1 cellular context compared by ENCODE assay signal in the genomic region with DNA sequence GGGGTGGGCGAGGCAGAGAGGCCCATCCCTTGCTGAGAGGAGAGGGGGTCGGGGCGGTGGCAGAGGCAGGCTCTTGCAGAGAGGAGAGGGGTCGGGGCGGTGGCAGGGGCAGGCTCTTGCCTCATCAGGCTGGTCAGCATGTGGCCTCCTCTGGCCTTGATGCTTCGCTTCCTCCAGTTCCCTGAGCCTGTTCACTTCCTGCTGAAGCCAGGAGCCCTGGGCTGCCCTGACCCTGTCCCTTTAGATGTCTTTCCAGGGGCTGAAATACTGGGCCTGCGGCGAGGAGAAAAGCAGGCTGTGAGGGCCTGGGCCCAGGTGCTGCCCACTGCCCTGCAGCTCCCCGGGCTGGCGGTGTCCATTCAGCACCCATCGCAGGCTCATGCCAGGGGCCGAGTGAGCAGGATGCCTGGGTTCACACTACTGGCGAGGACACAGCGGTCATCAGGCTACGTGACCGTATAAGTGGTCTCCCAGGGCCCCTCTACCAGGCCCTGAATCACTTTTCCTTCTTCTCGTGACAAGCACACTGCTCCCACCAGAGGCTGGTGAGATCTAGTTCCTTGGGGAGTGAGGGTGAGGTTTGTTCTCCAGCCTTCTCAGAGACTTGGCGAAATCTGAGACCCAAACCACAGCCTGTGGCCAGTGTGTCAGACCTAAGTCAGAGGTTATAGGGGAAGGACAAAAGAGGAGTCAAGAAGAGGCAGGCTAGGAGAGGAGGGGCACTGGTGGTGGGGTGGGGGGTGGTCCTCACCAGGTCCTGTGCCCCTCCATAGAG.
TF ChIP-seq lines count a peak whose summit lies in the region.

No MANE protein-coding gene starts in this region.

TF ChIP-seq in K562, 482 proteins besides CTCF, POLR2A, EP300 and RAD21 (continues in another document):
- TF ChIP-seq, protein P1, sequence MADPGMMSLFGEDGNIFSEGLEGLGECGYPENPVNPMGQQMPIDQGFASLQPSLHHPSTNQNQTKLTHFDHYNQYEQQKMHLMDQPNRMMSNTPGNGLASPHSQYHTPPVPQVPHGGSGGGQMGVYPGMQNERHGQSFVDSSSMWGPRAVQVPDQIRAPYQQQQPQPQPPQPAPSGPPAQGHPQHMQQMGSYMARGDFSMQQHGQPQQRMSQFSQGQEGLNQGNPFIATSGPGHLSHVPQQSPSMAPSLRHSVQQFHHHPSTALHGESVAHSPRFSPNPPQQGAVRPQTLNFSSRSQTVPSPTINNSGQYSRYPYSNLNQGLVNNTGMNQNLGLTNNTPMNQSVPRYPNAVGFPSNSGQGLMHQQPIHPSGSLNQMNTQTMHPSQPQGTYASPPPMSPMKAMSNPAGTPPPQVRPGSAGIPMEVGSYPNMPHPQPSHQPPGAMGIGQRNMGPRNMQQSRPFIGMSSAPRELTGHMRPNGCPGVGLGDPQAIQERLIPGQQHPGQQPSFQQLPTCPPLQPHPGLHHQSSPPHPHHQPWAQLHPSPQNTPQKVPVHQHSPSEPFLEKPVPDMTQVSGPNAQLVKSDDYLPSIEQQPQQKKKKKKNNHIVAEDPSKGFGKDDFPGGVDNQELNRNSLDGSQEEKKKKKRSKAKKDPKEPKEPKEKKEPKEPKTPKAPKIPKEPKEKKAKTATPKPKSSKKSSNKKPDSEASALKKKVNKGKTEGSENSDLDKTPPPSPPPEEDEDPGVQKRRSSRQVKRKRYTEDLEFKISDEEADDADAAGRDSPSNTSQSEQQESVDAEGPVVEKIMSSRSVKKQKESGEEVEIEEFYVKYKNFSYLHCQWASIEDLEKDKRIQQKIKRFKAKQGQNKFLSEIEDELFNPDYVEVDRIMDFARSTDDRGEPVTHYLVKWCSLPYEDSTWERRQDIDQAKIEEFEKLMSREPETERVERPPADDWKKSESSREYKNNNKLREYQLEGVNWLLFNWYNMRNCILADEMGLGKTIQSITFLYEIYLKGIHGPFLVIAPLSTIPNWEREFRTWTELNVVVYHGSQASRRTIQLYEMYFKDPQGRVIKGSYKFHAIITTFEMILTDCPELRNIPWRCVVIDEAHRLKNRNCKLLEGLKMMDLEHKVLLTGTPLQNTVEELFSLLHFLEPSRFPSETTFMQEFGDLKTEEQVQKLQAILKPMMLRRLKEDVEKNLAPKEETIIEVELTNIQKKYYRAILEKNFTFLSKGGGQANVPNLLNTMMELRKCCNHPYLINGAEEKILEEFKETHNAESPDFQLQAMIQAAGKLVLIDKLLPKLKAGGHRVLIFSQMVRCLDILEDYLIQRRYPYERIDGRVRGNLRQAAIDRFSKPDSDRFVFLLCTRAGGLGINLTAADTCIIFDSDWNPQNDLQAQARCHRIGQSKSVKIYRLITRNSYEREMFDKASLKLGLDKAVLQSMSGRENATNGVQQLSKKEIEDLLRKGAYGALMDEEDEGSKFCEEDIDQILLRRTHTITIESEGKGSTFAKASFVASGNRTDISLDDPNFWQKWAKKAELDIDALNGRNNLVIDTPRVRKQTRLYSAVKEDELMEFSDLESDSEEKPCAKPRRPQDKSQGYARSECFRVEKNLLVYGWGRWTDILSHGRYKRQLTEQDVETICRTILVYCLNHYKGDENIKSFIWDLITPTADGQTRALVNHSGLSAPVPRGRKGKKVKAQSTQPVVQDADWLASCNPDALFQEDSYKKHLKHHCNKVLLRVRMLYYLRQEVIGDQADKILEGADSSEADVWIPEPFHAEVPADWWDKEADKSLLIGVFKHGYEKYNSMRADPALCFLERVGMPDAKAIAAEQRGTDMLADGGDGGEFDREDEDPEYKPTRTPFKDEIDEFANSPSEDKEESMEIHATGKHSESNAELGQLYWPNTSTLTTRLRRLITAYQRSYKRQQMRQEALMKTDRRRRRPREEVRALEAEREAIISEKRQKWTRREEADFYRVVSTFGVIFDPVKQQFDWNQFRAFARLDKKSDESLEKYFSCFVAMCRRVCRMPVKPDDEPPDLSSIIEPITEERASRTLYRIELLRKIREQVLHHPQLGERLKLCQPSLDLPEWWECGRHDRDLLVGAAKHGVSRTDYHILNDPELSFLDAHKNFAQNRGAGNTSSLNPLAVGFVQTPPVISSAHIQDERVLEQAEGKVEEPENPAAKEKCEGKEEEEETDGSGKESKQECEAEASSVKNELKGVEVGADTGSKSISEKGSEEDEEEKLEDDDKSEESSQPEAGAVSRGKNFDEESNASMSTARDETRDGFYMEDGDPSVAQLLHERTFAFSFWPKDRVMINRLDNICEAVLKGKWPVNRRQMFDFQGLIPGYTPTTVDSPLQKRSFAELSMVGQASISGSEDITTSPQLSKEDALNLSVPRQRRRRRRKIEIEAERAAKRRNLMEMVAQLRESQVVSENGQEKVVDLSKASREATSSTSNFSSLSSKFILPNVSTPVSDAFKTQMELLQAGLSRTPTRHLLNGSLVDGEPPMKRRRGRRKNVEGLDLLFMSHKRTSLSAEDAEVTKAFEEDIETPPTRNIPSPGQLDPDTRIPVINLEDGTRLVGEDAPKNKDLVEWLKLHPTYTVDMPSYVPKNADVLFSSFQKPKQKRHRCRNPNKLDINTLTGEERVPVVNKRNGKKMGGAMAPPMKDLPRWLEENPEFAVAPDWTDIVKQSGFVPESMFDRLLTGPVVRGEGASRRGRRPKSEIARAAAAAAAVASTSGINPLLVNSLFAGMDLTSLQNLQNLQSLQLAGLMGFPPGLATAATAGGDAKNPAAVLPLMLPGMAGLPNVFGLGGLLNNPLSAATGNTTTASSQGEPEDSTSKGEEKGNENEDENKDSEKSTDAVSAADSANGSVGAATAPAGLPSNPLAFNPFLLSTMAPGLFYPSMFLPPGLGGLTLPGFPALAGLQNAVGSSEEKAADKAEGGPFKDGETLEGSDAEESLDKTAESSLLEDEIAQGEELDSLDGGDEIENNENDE (IDR thresholded peaks at IDR 0.05; ENCODE audit: low read depth, low read length), result no peak
- no peak for TF ChIP-seq MTA2 (IDR thresholded peaks at IDR 0.05; ENCODE audit: low read depth)
- TF ChIP-seq, protein P2, sequence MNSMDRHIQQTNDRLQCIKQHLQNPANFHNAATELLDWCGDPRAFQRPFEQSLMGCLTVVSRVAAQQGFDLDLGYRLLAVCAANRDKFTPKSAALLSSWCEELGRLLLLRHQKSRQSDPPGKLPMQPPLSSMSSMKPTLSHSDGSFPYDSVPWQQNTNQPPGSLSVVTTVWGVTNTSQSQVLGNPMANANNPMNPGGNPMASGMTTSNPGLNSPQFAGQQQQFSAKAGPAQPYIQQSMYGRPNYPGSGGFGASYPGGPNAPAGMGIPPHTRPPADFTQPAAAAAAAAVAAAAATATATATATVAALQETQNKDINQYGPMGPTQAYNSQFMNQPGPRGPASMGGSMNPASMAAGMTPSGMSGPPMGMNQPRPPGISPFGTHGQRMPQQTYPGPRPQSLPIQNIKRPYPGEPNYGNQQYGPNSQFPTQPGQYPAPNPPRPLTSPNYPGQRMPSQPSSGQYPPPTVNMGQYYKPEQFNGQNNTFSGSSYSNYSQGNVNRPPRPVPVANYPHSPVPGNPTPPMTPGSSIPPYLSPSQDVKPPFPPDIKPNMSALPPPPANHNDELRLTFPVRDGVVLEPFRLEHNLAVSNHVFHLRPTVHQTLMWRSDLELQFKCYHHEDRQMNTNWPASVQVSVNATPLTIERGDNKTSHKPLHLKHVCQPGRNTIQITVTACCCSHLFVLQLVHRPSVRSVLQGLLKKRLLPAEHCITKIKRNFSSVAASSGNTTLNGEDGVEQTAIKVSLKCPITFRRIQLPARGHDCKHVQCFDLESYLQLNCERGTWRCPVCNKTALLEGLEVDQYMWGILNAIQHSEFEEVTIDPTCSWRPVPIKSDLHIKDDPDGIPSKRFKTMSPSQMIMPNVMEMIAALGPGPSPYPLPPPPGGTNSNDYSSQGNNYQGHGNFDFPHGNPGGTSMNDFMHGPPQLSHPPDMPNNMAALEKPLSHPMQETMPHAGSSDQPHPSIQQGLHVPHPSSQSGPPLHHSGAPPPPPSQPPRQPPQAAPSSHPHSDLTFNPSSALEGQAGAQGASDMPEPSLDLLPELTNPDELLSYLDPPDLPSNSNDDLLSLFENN (IDR thresholded peaks at IDR 0.05; ENCODE audit: low read depth in 2 of 2, low read length in 2 of 2), result no peak
- no peak for TF ChIP-seq ZZZ3 (IDR thresholded peaks at IDR 0.05)
- TF ChIP-seq ZNF165 (CRISPR knock-in tag; IDR thresholded peaks at IDR 0.05; ENCODE audit: borderline replicate concordance), result no peak
- no peak for TF ChIP-seq NR2C2 (CRISPR knock-in tag; IDR thresholded peaks at IDR 0.05)
- no peak for TF ChIP-seq NR2C2 (tag; IDR thresholded peaks at IDR 0.05)
- no peak for TF ChIP-seq ASH1L (IDR thresholded peaks at IDR 0.05; ENCODE audit: borderline replicate concordance, low read depth, partially characterized antibody)
- TF ChIP-seq TAL1 (IDR thresholded peaks at IDR 0.05), result no peak
- TF ChIP-seq ARNT (IDR thresholded peaks at IDR 0.05), result no peak
- TF ChIP-seq CAMTA2 (CRISPR knock-in tag; conservative IDR thresholded peaks at IDR 0.05), result no peak; the same call in 1 of the 2 replicates
- 0 out of 4 replicates have a peak, but pooled peaks of 1 of the 2 experiments have one; percentile 26 for TF ChIP-seq MAZ (CRISPR knock-in tag; conservative IDR thresholded peaks at IDR 0.05 in 1 of 2, IDR thresholded peaks at IDR 0.05 in 1 of 2)
- TF ChIP-seq, protein P3, sequence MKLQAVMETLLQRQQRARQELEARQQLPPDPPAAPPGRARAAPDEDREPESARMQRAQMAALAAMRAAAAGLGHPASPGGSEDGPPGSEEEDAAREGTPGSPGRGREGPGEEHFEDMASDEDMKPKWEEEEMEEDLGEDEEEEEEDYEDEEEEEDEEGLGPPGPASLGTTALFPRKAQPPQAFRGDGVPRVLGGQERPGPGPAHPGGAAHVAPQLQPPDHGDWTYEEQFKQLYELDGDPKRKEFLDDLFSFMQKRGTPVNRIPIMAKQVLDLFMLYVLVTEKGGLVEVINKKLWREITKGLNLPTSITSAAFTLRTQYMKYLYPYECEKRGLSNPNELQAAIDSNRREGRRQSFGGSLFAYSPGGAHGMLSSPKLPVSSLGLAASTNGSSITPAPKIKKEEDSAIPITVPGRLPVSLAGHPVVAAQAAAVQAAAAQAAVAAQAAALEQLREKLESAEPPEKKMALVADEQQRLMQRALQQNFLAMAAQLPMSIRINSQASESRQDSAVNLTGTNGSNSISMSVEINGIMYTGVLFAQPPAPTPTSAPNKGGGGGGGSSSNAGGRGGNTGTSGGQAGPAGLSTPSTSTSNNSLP (IDR thresholded peaks at IDR 0.05; ENCODE audit: borderline replicate concordance, low read depth, low read length), result no peak
- no peak for TF ChIP-seq RBM17 (IDR thresholded peaks at IDR 0.05; ENCODE audit: borderline replicate concordance, low read depth, low read length)
- peak; percentile 43 for TF ChIP-seq CCNT2 (IDR thresholded peaks at IDR 0.05; ENCODE audit: borderline replicate concordance, extremely low read depth, insufficient read length, low read depth, low read length)
- no peak for TF ChIP-seq NCOA4 (IDR thresholded peaks at IDR 0.05; ENCODE audit: partially characterized antibody)
- TF ChIP-seq ZNF140 (CRISPR knock-in tag; IDR thresholded peaks at IDR 0.05), result no peak
- TF ChIP-seq, protein P4, sequence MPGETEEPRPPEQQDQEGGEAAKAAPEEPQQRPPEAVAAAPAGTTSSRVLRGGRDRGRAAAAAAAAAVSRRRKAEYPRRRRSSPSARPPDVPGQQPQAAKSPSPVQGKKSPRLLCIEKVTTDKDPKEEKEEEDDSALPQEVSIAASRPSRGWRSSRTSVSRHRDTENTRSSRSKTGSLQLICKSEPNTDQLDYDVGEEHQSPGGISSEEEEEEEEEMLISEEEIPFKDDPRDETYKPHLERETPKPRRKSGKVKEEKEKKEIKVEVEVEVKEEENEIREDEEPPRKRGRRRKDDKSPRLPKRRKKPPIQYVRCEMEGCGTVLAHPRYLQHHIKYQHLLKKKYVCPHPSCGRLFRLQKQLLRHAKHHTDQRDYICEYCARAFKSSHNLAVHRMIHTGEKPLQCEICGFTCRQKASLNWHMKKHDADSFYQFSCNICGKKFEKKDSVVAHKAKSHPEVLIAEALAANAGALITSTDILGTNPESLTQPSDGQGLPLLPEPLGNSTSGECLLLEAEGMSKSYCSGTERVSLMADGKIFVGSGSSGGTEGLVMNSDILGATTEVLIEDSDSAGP (CRISPR knock-in tag; IDR thresholded peaks at IDR 0.05), result no peak
- TF ChIP-seq ZNF778 (CRISPR knock-in tag; IDR thresholded peaks at IDR 0.05), result no peak
- TF ChIP-seq DACH1 (IDR thresholded peaks at IDR 0.05; ENCODE audit: partially characterized antibody), result no peak
- TF ChIP-seq NR2F6 (CRISPR knock-in tag; IDR thresholded peaks at IDR 0.05), result no peak
- no peak for TF ChIP-seq GATAD2B (IDR thresholded peaks at IDR 0.05; ENCODE audit: borderline replicate concordance)
- TF ChIP-seq, protein P5, sequence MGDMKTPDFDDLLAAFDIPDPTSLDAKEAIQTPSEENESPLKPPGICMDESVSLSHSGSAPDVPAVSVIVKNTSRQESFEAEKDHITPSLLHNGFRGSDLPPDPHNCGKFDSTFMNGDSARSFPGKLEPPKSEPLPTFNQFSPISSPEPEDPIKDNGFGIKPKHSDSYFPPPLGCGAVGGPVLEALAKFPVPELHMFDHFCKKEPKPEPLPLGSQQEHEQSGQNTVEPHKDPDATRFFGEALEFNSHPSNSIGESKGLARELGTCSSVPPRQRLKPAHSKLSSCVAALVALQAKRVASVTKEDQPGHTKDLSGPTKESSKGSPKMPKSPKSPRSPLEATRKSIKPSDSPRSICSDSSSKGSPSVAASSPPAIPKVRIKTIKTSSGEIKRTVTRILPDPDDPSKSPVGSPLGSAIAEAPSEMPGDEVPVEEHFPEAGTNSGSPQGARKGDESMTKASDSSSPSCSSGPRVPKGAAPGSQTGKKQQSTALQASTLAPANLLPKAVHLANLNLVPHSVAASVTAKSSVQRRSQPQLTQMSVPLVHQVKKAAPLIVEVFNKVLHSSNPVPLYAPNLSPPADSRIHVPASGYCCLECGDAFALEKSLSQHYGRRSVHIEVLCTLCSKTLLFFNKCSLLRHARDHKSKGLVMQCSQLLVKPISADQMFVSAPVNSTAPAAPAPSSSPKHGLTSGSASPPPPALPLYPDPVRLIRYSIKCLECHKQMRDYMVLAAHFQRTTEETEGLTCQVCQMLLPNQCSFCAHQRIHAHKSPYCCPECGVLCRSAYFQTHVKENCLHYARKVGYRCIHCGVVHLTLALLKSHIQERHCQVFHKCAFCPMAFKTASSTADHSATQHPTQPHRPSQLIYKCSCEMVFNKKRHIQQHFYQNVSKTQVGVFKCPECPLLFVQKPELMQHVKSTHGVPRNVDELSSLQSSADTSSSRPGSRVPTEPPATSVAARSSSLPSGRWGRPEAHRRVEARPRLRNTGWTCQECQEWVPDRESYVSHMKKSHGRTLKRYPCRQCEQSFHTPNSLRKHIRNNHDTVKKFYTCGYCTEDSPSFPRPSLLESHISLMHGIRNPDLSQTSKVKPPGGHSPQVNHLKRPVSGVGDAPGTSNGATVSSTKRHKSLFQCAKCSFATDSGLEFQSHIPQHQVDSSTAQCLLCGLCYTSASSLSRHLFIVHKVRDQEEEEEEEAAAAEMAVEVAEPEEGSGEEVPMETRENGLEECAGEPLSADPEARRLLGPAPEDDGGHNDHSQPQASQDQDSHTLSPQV (IDR thresholded peaks at IDR 0.05), result no peak
- no peak for TF ChIP-seq ZNF143 (CRISPR knock-in tag; IDR thresholded peaks at IDR 0.05)
- 0 out of 2 replicates have a peak, but pooled peaks have one; percentile 45 for TF ChIP-seq ESRRB (CRISPR knock-in tag; IDR thresholded peaks at IDR 0.05; ENCODE audit: borderline replicate concordance)
- TF ChIP-seq HNRNPK (IDR thresholded peaks at IDR 0.05; ENCODE audit: low read depth, low read length, poor library complexity, severe bottlenecking), result no peak
- no peak for TF ChIP-seq ZNF3 (CRISPR knock-in tag; IDR thresholded peaks at IDR 0.05)
- no peak for TF ChIP-seq MCM3 (IDR thresholded peaks at IDR 0.05)
- TF ChIP-seq MCM7 (IDR thresholded peaks at IDR 0.05), result no peak
- no peak for TF ChIP-seq BHLHE40 (IDR thresholded peaks at IDR 0.05; ENCODE audit: low read length)
- no peak for TF ChIP-seq POLR2H (tag; IDR thresholded peaks at IDR 0.05; ENCODE audit: low read depth)
- TF ChIP-seq MYC (IDR thresholded peaks at IDR 0.05; ENCODE audit: low read depth, low read length), result no peak
- no peak for TF ChIP-seq MYC (CRISPR knock-in tag; IDR thresholded peaks at IDR 0.05; ENCODE audit: borderline replicate concordance, low read depth)
